In genomic region chr4:93743638-93744037, GRCh38 we compare ENCODE assay signal across 40 cellular contexts.
"Had no signal": no experiment of that assay in that cellular context is flagged by ENCODE, and none has a peak within 500 bp of the region (broad histone marks: within the 10 kb centered on the region; RNA-seq: fewer than 3 reads in every experiment).

No MANE protein-coding gene starts in this region.

- H3K4me1 ChIP-seq: adrenal gland, ascending aorta, body of pancreas, breast epithelium had no signal

- H3K4me3 Mint-ChIP-seq: activated naive CD4-positive, alpha-beta T cell treated with anti-CD3 and anti-CD28 coated beads for 36 hours; activated naive CD4-positive, alpha-beta T cell treated with anti-CD3 and anti-CD28 coated beads, Interleukin-2, amount 10 ng/mL, durations not matched to agents 7 days and 5 days; activated naive CD4-positive, alpha-beta T cell treated with anti-CD3 and anti-CD28 coated beads, Interleukin-2, amount 50 U/mL, for 24 hours; activated naive CD8-positive, alpha-beta T cell; activated naive CD8-positive, alpha-beta T cell treated with anti-CD3 and anti-CD28 coated beads for 36 hours; activated naive CD8-positive, alpha-beta T cell treated with anti-CD3 and anti-CD28 coated beads, Interleukin-2, amount 10 ng/mL, durations not matched to agents 7 days and 5 days; activated naive CD8-positive, alpha-beta T cell treated with anti-CD3 and anti-CD28 coated beads, Interleukin-2, amount 50 U/mL, for 24 hours; activated T-cell treated with anti-CD3 and anti-CD28 coated beads, Interleukin-2, amount 50 U/mL, for 24 hours; activated T-cell treated with anti-CD3 and anti-CD28 coated beads, Interleukin-2, amount 50 U/mL, for 4 hours; activated T-cell treated with anti-CD3 and anti-CD28 coated beads, Interleukin-2, amount 50 U/mL, for 72 hours; activated T-helper 1 cell treated with anti-CD3 and anti-CD28 coated beads, Interleukin-12 subunit alpha, Interleukin-12 subunit beta, Interleukin-2, Interleukin-4 antibody, amounts not matched to agents 30 ng/mL and 10 ng/mL and 1 ng/mL, durations not matched to agents 14 hours and 24 hours and 36 hours; activated T-helper 17 cell treated with anti-CD3 and anti-CD28 coated beads, Interleukin-2, amount 50 U/mL, for 72 hours; brain; central memory CD8-positive, alpha-beta T cell had no signal

- H3K27ac Mint-ChIP-seq: activated naive CD4-positive, alpha-beta T cell treated with anti-CD3 and anti-CD28 coated beads for 36 hours; activated naive CD4-positive, alpha-beta T cell treated with anti-CD3 and anti-CD28 coated beads, Interleukin-2, amount 10 ng/mL, durations not matched to agents 7 days and 5 days; activated naive CD4-positive, alpha-beta T cell treated with anti-CD3 and anti-CD28 coated beads, Interleukin-2, amount 50 U/mL, for 24 hours; activated naive CD4-positive, alpha-beta T cell treated with anti-CD3 and anti-CD28 coated beads, Interleukin-2, amount 50 U/mL, for 72 hours; activated naive CD8-positive, alpha-beta T cell; activated naive CD8-positive, alpha-beta T cell treated with anti-CD3 and anti-CD28 coated beads for 36 hours; activated naive CD8-positive, alpha-beta T cell treated with anti-CD3 and anti-CD28 coated beads, Interleukin-2, amount 10 ng/mL, durations not matched to agents 7 days and 5 days; activated naive CD8-positive, alpha-beta T cell treated with anti-CD3 and anti-CD28 coated beads, Interleukin-2, amount 50 U/mL, for 24 hours; activated T-cell treated with anti-CD3 and anti-CD28 coated beads, Interleukin-2, amount 50 U/mL, for 24 hours; activated T-cell treated with anti-CD3 and anti-CD28 coated beads, Interleukin-2, amount 50 U/mL, for 72 hours; activated T-helper 1 cell treated with anti-CD3 and anti-CD28 coated beads, Interleukin-12 subunit alpha, Interleukin-12 subunit beta, Interleukin-2, Interleukin-4 antibody, amounts not matched to agents 30 ng/mL and 10 ng/mL and 1 ng/mL, durations not matched to agents 14 hours and 24 hours and 36 hours; activated T-helper 17 cell treated with anti-CD3 and anti-CD28 coated beads, Interleukin-2, amount 50 U/mL, for 72 hours; activated T-helper 2 cell treated with anti-CD3 and anti-CD28 coated beads, Interferon-gamma antibody, Interleukin-2, Interleukin-4, amounts not matched to agents 10 μg/mL and 5 μg/mL and 100 μg/mL, durations not matched to agents 14 hours and 24 hours and 36 hours; brain had no signal

- H3K36me3 Mint-ChIP-seq: activated naive CD4-positive, alpha-beta T cell treated with anti-CD3 and anti-CD28 coated beads, Interleukin-2, amount 10 ng/mL, durations not matched to agents 7 days and 5 days; activated naive CD4-positive, alpha-beta T cell treated with anti-CD3 and anti-CD28 coated beads, Interleukin-2, amount 50 U/mL, for 24 hours; activated naive CD4-positive, alpha-beta T cell treated with anti-CD3 and anti-CD28 coated beads, Interleukin-2, amount 50 U/mL, for 72 hours; activated naive CD8-positive, alpha-beta T cell; activated naive CD8-positive, alpha-beta T cell treated with anti-CD3 and anti-CD28 coated beads for 36 hours; activated naive CD8-positive, alpha-beta T cell treated with anti-CD3 and anti-CD28 coated beads, Interleukin-2, amount 10 ng/mL, durations not matched to agents 7 days and 5 days; brain had no signal

- H3K9me3 ChIP-seq: adrenal gland, ascending aorta, body of pancreas, breast epithelium had no signal

- H3K4me1 Mint-ChIP-seq: activated naive CD4-positive, alpha-beta T cell treated with anti-CD3 and anti-CD28 coated beads, Interleukin-2, amount 10 ng/mL, durations not matched to agents 7 days and 5 days; activated naive CD4-positive, alpha-beta T cell treated with anti-CD3 and anti-CD28 coated beads, Interleukin-2, amount 50 U/mL, for 24 hours; activated naive CD8-positive, alpha-beta T cell treated with anti-CD3 and anti-CD28 coated beads for 36 hours; activated naive CD8-positive, alpha-beta T cell treated with anti-CD3 and anti-CD28 coated beads, Interleukin-2, amount 10 ng/mL, durations not matched to agents 7 days and 5 days; activated naive CD8-positive, alpha-beta T cell treated with anti-CD3 and anti-CD28 coated beads, Interleukin-2, amount 50 U/mL, for 24 hours; activated T-helper 17 cell treated with anti-CD3 and anti-CD28 coated beads, Interleukin-2, amount 50 U/mL, for 72 hours; central memory CD8-positive, alpha-beta T cell had no signal

- H3K27me3 Mint-ChIP-seq: activated naive CD4-positive, alpha-beta T cell treated with anti-CD3 and anti-CD28 coated beads, Interleukin-2, amount 10 ng/mL, durations not matched to agents 7 days and 5 days; activated naive CD4-positive, alpha-beta T cell treated with anti-CD3 and anti-CD28 coated beads, Interleukin-2, amount 50 U/mL, for 24 hours; activated naive CD8-positive, alpha-beta T cell; activated naive CD8-positive, alpha-beta T cell treated with anti-CD3 and anti-CD28 coated beads for 36 hours; activated naive CD8-positive, alpha-beta T cell treated with anti-CD3 and anti-CD28 coated beads, Interleukin-2, amount 50 U/mL, for 24 hours; activated T-cell treated with anti-CD3 and anti-CD28 coated beads, Interleukin-2, amount 50 U/mL, for 24 hours; activated T-helper 17 cell treated with anti-CD3 and anti-CD28 coated beads, Interleukin-2, amount 50 U/mL, for 72 hours; brain; central memory CD8-positive, alpha-beta T cell had no signal

- H3K4me3 ChIP-seq: adrenal gland, ascending aorta, body of pancreas, breast epithelium, cardiac muscle cell had no signal

- FAIRE-seq: astrocyte, bronchial epithelial cell had no signal

- H3K27me3 ChIP-seq: adrenal gland, ascending aorta, body of pancreas, brain microvascular endothelial cell, breast epithelium, cardiac muscle cell had no signal

- ATAC-seq: activated naive CD4-positive, alpha-beta T cell treated with anti-CD3 and anti-CD28 coated beads, Interleukin-2, amount 50 U/mL, for 72 hours; activated naive CD8-positive, alpha-beta T cell treated with anti-CD3 and anti-CD28 coated beads, Interleukin-2, amount 50 U/mL, for 24 hours; activated T-cell treated with anti-CD3 and anti-CD28 coated beads, Interleukin-2, amount 50 U/mL, for 4 hours; activated T-cell treated with anti-CD3 and anti-CD28 coated beads, Interleukin-2, amount 50 U/mL, for 72 hours; activated T-helper 17 cell treated with anti-CD3 and anti-CD28 coated beads, Interleukin-2, amount 50 U/mL, for 72 hours; body of pancreas had no signal

- H3K9me3 Mint-ChIP-seq: activated naive CD4-positive, alpha-beta T cell treated with anti-CD3 and anti-CD28 coated beads for 36 hours; activated naive CD4-positive, alpha-beta T cell treated with anti-CD3 and anti-CD28 coated beads, Interleukin-2, amount 10 ng/mL, durations not matched to agents 7 days and 5 days; activated naive CD4-positive, alpha-beta T cell treated with anti-CD3 and anti-CD28 coated beads, Interleukin-2, amount 50 U/mL, for 24 hours; activated naive CD4-positive, alpha-beta T cell treated with anti-CD3 and anti-CD28 coated beads, Interleukin-2, amount 50 U/mL, for 72 hours; activated naive CD8-positive, alpha-beta T cell treated with anti-CD3 and anti-CD28 coated beads for 36 hours; activated naive CD8-positive, alpha-beta T cell treated with anti-CD3 and anti-CD28 coated beads, Interleukin-2, amount 10 ng/mL, durations not matched to agents 7 days and 5 days; activated naive CD8-positive, alpha-beta T cell treated with anti-CD3 and anti-CD28 coated beads, Interleukin-2, amount 50 U/mL, for 24 hours; activated T-cell treated with anti-CD3 and anti-CD28 coated beads, Interleukin-2, amount 50 U/mL, for 24 hours; activated T-cell treated with anti-CD3 and anti-CD28 coated beads, Interleukin-2, amount 50 U/mL, for 4 hours; activated T-helper 1 cell treated with anti-CD3 and anti-CD28 coated beads, Interleukin-12 subunit alpha, Interleukin-12 subunit beta, Interleukin-2, Interleukin-4 antibody, amounts not matched to agents 30 ng/mL and 10 ng/mL and 1 ng/mL, durations not matched to agents 14 hours and 24 hours and 36 hours; activated T-helper 17 cell treated with anti-CD3 and anti-CD28 coated beads, Interleukin-2, amount 50 U/mL, for 72 hours; activated T-helper 2 cell treated with anti-CD3 and anti-CD28 coated beads, Interferon-gamma antibody, Interleukin-2, Interleukin-4, amounts not matched to agents 10 μg/mL and 5 μg/mL and 100 μg/mL, durations not matched to agents 14 hours and 24 hours and 36 hours; brain had no signal

- H3K36me3 ChIP-seq: adrenal gland, ascending aorta, brain microvascular endothelial cell, breast epithelium, cardiac muscle cell had no signal

- DNase-seq: activated effector memory CD4-positive, alpha-beta T cell treated with anti-CD3 and anti-CD28 coated beads, Interleukin-2, amount 50 U/mL, for 16 hours; activated effector memory CD4-positive, alpha-beta T cell treated with Interleukin-2 at 50 U/mL for 16 hours; activated gamma-delta T cell; activated gamma-delta T cell treated with Interleukin-2 at 50 U/mL for 16 hours; activated naive CD4-positive, alpha-beta T cell; activated naive CD4-positive, alpha-beta T cell treated with anti-CD3 and anti-CD28 coated beads for 36 hours; activated naive CD4-positive, alpha-beta T cell treated with anti-CD3 and anti-CD28 coated beads, Interleukin-2, amount 10 ng/mL, durations not matched to agents 7 days and 5 days; activated naive CD4-positive, alpha-beta T cell treated with anti-CD3 and anti-CD28 coated beads, Interleukin-2, amount 50 U/mL, for 16 hours; activated naive CD4-positive, alpha-beta T cell treated with Interleukin-2 at 50 U/mL for 16 hours; activated naive CD8-positive, alpha-beta T cell treated with anti-CD3 and anti-CD28 coated beads for 36 hours; activated naive CD8-positive, alpha-beta T cell treated with anti-CD3 and anti-CD28 coated beads, Interleukin-2, amount 10 ng/mL, durations not matched to agents 7 days and 5 days; activated naive CD8-positive, alpha-beta T cell treated with anti-CD3 and anti-CD28 coated beads, Interleukin-2, amount 50 U/mL, for 24 hours; activated T-cell treated with anti-CD3 and anti-CD28 coated beads, Interleukin-2, amount 50 U/mL, for 1 hour; activated T-cell treated with anti-CD3 and anti-CD28 coated beads, Interleukin-2, amount 50 U/mL, for 24 hours; activated T-cell treated with anti-CD3 and anti-CD28 coated beads, Interleukin-2, amount 50 U/mL, for 4 hours; activated T-cell treated with anti-CD3 and anti-CD28 coated beads, Interleukin-2, amount 50 U/mL, for 48 hours; activated T-cell treated with anti-CD3 and anti-CD28 coated beads, Interleukin-2, amount 50 U/mL, for 72 hours; adrenal gland; amniotic stem cell; amygdala; anterior cingulate cortex; aorta; body of pancreas; brain microvascular endothelial cell; caudate nucleus; central memory CD4-positive, alpha-beta T cell; cerebellar nuclear complex had no signal

- H3K27ac ChIP-seq: adrenal gland, ascending aorta, body of pancreas, brain microvascular endothelial cell, breast epithelium, cardiac muscle cell had no signal
